Comparison of ENCODE assay signal across 19 cellular contexts in the genomic region with DNA sequence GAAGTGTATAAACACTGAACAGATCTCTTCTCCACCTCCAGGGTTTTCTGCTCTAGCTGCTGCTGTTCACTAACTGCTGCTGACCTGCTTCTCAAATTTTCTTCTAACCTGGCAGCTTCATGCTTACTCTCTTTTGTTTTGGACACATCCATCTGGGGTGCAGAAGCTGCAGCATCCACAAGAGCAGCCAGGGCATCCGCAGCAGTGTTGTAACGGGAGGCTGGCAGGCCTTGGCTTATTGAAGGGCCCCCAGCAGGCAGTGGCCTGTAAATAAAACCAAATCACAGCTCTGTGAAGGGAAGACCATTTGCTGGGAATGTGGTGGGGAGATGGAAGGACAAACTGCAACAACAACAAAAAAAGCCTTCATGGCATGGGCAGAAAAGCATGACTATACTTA.
A peak's percentile ranks its signal among the peaks of the same experiment; 100 is the strongest.
DNase-seq lines count a peak whose midpoint lies in the region; ATAC-seq and TF ChIP-seq lines count a peak whose summit lies in the region.
"Had no signal": no experiment of that assay in that cellular context is flagged by ENCODE, and none has a peak within 500 bp of the region (broad histone marks: within the 10 kb centered on the region; RNA-seq: fewer than 3 reads in every experiment).

No MANE protein-coding gene starts in this region.

- POLR2A ChIA-PET in naive thymus-derived CD8-positive, alpha-beta T cell (lab: Charles Lee) = no interaction called here

- H3K27ac Mint-ChIP-seq in natural killer cell = peak overlapping the region; percentile 5 to 35
- peak overlapping the region in 1 of 2 donors; percentile 43 for H3K27ac Mint-ChIP-seq in natural killer cell treated with Interleukin-12 subunit alpha and Interleukin-12 subunit beta and Interleukin-15 and Interleukin-18, amount 100 ng/mL, for 72 hours
- H3K27ac Mint-ChIP-seq in naive thymus-derived CD8-positive, alpha-beta T cell = peak overlapping the region in 6 of 10 donors; percentile 16 to 66 (median 36)
- H3K27ac Mint-ChIP-seq: HFFc6 had no signal

- intact Hi-C loops in natural killer cell (cut with micrococcal nuclease) (no loop called here), mammary epithelial cell (cut with micrococcal nuclease) (no loop called here)

- DNase-seq in natural killer cell = no peak
- DNase-seq in natural killer cell treated with Interleukin-12 subunit alpha and Interleukin-12 subunit beta and Interleukin-15 and Interleukin-18, amount 100 ng/mL, for 72 hours (ENCODE audit: low spot score) = no peak
- DNase-seq in mammary epithelial cell = no peak
- no peak for DNase-seq in naive thymus-derived CD8-positive, alpha-beta T cell
- no peak for DNase-seq in trophoblast cell
- DNase-seq: H7, HFFc6, NCI-H1417 treated with DMSO at 0.1 percent for 48 hours, NCI-H187 treated with DMSO at 0.1 percent for 48 hours, NCI-H226, NCI-H524, NCI-H82, PC-9, SJCRH30 had no signal

- H3K4ac ChIP-seq in trophoblast cell (ENCODE audit: low read depth, low read length) = no peak overlapping the region

- H3K4me1 ChIP-seq in mammary epithelial cell (ENCODE audit: insufficient read depth, low read length) (no peaks in the 10 kb centered on the region), trophoblast cell (ENCODE audit: control insufficient read depth in 1 of 2, insufficient read depth in 2 of 2, low read length in 2 of 2) (no peaks in the 10 kb centered on the region)
- H3K4me1 ChIP-seq: A549; BLaER1 treated with 17β-estradiol and CSF1 and Interleukin-3, amounts not matched to agents 10 nM and 100 nM; SJCRH30 had no signal

- TSS peak; percentile 79 for BruUV-seq in mammary epithelial cell (replicated peaks; lab: Mats Ljungman, UMichigan)

- dilution Hi-C loops in mammary epithelial cell (cut with HindIII; ENCODE audit: low sequenced_read_pairs) = loop anchor here (10.0 kb wide), 1 partner anchor 253 kb away; no protein-coding TSS in a partner anchor

- H3K9me3 ChIP-seq in mammary epithelial cell (replicated peaks; ENCODE audit: insufficient read depth, low read length) (no peaks in the 10 kb centered on the region), trophoblast cell (ENCODE audit: insufficient read depth, low read depth, low read length) (no peaks in the 10 kb centered on the region)
- H3K9me3 ChIP-seq: A549; BLaER1 treated with 17β-estradiol and CSF1 and Interleukin-3, amounts not matched to agents 10 nM and 100 nM; SJCRH30 had no signal

- H3K36me3 Mint-ChIP-seq in natural killer cell = peaks cover 25% of the 10 kb centered on the region
- peaks cover 28% of the 10 kb centered on the region for H3K36me3 Mint-ChIP-seq in natural killer cell treated with Interleukin-12 subunit alpha and Interleukin-12 subunit beta and Interleukin-15 and Interleukin-18, amount 100 ng/mL, for 72 hours
- H3K36me3 Mint-ChIP-seq in naive thymus-derived CD8-positive, alpha-beta T cell = peaks cover 9 to 93% (median 24%) of the 10 kb centered on the region in 3 donors

- H3K36me3 ChIP-seq in mammary epithelial cell (ENCODE audit: insufficient read depth, low read length) (peaks cover 49% of the 10 kb centered on the region), trophoblast cell (ENCODE audit: control insufficient read depth in 1 of 2, insufficient read depth in 2 of 2, low read length in 2 of 2) (peaks cover 21 to 33% of the 10 kb centered on the region in 2 experiments)

- no peaks in the 10 kb centered on the region for H3K27me3 Mint-ChIP-seq in natural killer cell (ENCODE audit: low read depth in 2 of 2)
- H3K27me3 Mint-ChIP-seq in natural killer cell treated with Interleukin-12 subunit alpha and Interleukin-12 subunit beta and Interleukin-15 and Interleukin-18, amount 100 ng/mL, for 72 hours = no peaks in the 10 kb centered on the region
- no peaks in the 10 kb centered on the region for H3K27me3 Mint-ChIP-seq in naive thymus-derived CD8-positive, alpha-beta T cell

- no peak overlapping the region for H3K4me2 ChIP-seq in mammary epithelial cell (ENCODE audit: insufficient read depth, low read depth, low read length)
- H3K4me2 ChIP-seq in trophoblast cell (ENCODE audit: low read length) = no peak overlapping the region
- H3K4me2 ChIP-seq: A549; BLaER1 treated with 17β-estradiol and CSF1 and Interleukin-3, amounts not matched to agents 10 nM and 100 nM; KMS-11; PC-9 had no signal

- H3K23ac ChIP-seq in trophoblast cell (ENCODE audit: low read length) = no peak overlapping the region

- H3K14ac ChIP-seq in trophoblast cell (ENCODE audit: low read length) = no peak overlapping the region

- H2AK5ac ChIP-seq in trophoblast cell (ENCODE audit: low read length) = no peak overlapping the region

- H3K18ac ChIP-seq in trophoblast cell (ENCODE audit: low read length) = no peak overlapping the region

- no peaks in the 10 kb centered on the region for H3K79me1 ChIP-seq in trophoblast cell (ENCODE audit: low read length)

- no peaks in the 10 kb centered on the region for H4K20me1 ChIP-seq in mammary epithelial cell (ENCODE audit: insufficient read depth, low read length)

- no peak overlapping the region for H4K8ac ChIP-seq in trophoblast cell (ENCODE audit: low read depth, low read length)

- H3K4me1 Mint-ChIP-seq in natural killer cell = peaks cover 0 to 8% of the 10 kb centered on the region in 2 donors
- H3K4me1 Mint-ChIP-seq in natural killer cell treated with Interleukin-12 subunit alpha and Interleukin-12 subunit beta and Interleukin-15 and Interleukin-18, amount 100 ng/mL, for 72 hours (ENCODE audit: low read depth in 2 of 2) = peaks cover 0 to 2% of the 10 kb centered on the region in 2 donors
- H3K4me1 Mint-ChIP-seq in naive thymus-derived CD8-positive, alpha-beta T cell = peaks cover 0 to 10% (median 0%) of the 10 kb centered on the region in 4 donors

- H2BK12ac ChIP-seq in trophoblast cell (ENCODE audit: low read length) = no peak overlapping the region

- TF ChIP-seq CTCF in natural killer cell (IDR thresholded peaks at IDR 0.05) (no peak), mammary epithelial cell (conservative IDR thresholded peaks at IDR 0.05 in 1 of 2, IDR thresholded peaks at IDR 0.05 in 1 of 2; ENCODE audit: extremely low read depth in 1 of 2, insufficient read depth in 1 of 2, low read depth in 1 of 2, low read length in 2 of 2) (no peak)

- H2AFZ ChIP-seq in mammary epithelial cell (ENCODE audit: low read depth, low read length) (no peak overlapping the region), trophoblast cell (ENCODE audit: insufficient read depth, low read length, poor library complexity) (no peak overlapping the region)
- H2AFZ ChIP-seq: PC-9 had no signal

- no peak overlapping the region for H3K27ac ChIP-seq in mammary epithelial cell (ENCODE audit: insufficient read depth, low read depth, low read length)
- H3K27ac ChIP-seq in trophoblast cell (ENCODE audit: low read depth, low read length) = no peak overlapping the region
- H3K27ac ChIP-seq: A549; BLaER1 treated with 17β-estradiol and CSF1 and Interleukin-3, amounts not matched to agents 10 nM and 100 nM; KMS-11; PC-9; SJCRH30 had no signal

- no peak overlapping the region for H4K91ac ChIP-seq in trophoblast cell (ENCODE audit: low read depth, low read length)

- in situ Hi-C loops in mammary epithelial cell (cut with MboI; ENCODE audit: low sequenced_read_pairs in 2 of 2) = no loop called here

- H3K4me3 ChIP-seq in mammary epithelial cell (replicated peaks in 1 of 3; ENCODE audit: insufficient read depth in 1 of 3, low read depth in 2 of 3, low read length in 3 of 3) (no peak overlapping the region), trophoblast cell (ENCODE audit: low read depth, low read length) (no peak overlapping the region)
- H3K4me3 ChIP-seq: A549; BLaER1 treated with 17β-estradiol and CSF1 and Interleukin-3, amounts not matched to agents 10 nM and 100 nM; PC-9; SJCRH30 had no signal

- no peaks in the 10 kb centered on the region for H3K27me3 ChIP-seq in mammary epithelial cell (ENCODE audit: insufficient read depth, low read length)
- H3K27me3 ChIP-seq in trophoblast cell (ENCODE audit: insufficient read depth, low read length) = no peaks in the 10 kb centered on the region
- H3K27me3 ChIP-seq: BLaER1 treated with 17β-estradiol and CSF1 and Interleukin-3, amounts not matched to agents 10 nM and 100 nM; SJCRH30 had no signal

- ATAC-seq in natural killer cell (no peak), GM21447 (IDR thresholded peaks at IDR 0.05; ENCODE audit: unreplicated experiment) (no peak), HG03354 (IDR thresholded peaks at IDR 0.05; ENCODE audit: poor library complexity, severe bottlenecking, unreplicated experiment) (no peak)
- no peak for ATAC-seq in natural killer cell treated with Interleukin-12 subunit alpha and Interleukin-12 subunit beta and Interleukin-15 and Interleukin-18, amount 100 ng/mL, for 72 hours
- ATAC-seq in naive thymus-derived CD8-positive, alpha-beta T cell = no peak

- H3K9ac ChIP-seq in mammary epithelial cell (ENCODE audit: insufficient read depth, low read length) (no peak overlapping the region), trophoblast cell (ENCODE audit: low read length) (no peak overlapping the region)
- H3K9ac ChIP-seq: BLaER1 treated with 17β-estradiol and CSF1 and Interleukin-3, amounts not matched to agents 10 nM and 100 nM; KMS-11 had no signal

- no peak overlapping the region for H4K12ac ChIP-seq in trophoblast cell (ENCODE audit: low read depth, low read length)

- CTCF ChIA-PET in mammary epithelial cell (lab: Charles Lee; ENCODE audit: low non-redundant PET) = no interaction called here

- H3K79me2 ChIP-seq in mammary epithelial cell (ENCODE audit: insufficient read depth, low read length) (no peaks in the 10 kb centered on the region), trophoblast cell (ENCODE audit: control insufficient read depth, insufficient read depth, low read length, poor library complexity) (no peaks in the 10 kb centered on the region)

- no peaks in the 10 kb centered on the region for H3K9me3 Mint-ChIP-seq in natural killer cell
- H3K9me3 Mint-ChIP-seq in natural killer cell treated with Interleukin-12 subunit alpha and Interleukin-12 subunit beta and Interleukin-15 and Interleukin-18, amount 100 ng/mL, for 72 hours = no peaks in the 10 kb centered on the region
- no peaks in the 10 kb centered on the region for H3K9me3 Mint-ChIP-seq in naive thymus-derived CD8-positive, alpha-beta T cell
- H3K9me3 Mint-ChIP-seq: HFFc6 had no signal

- no peak overlapping the region for H3K4me3 Mint-ChIP-seq in natural killer cell
- H3K4me3 Mint-ChIP-seq in natural killer cell treated with Interleukin-12 subunit alpha and Interleukin-12 subunit beta and Interleukin-15 and Interleukin-18, amount 100 ng/mL, for 72 hours = no peak overlapping the region
- H3K4me3 Mint-ChIP-seq in naive thymus-derived CD8-positive, alpha-beta T cell = no peak overlapping the region
- H3K4me3 Mint-ChIP-seq: HFFc6 had no signal

- H2BK5ac ChIP-seq in trophoblast cell (ENCODE audit: low read depth, low read length, poor library complexity) = no peak overlapping the region

- WGBS in mammary epithelial cell (ENCODE audit: low coverage, missing lambda C conversion rate) = 100% methylated on average over 2 of the region's 2 CpGs
- WGBS in trophoblast cell (ENCODE audit: extremely low coverage, insufficient coverage, insufficient read length) = no CpG with 5 or more reads among the region's 2 CpGs

- no peak overlapping the region for H2BK120ac ChIP-seq in trophoblast cell (ENCODE audit: insufficient read depth, low read length, poor library complexity)
